ENCODE assay signal across 10 cellular contexts in the genomic region with DNA sequence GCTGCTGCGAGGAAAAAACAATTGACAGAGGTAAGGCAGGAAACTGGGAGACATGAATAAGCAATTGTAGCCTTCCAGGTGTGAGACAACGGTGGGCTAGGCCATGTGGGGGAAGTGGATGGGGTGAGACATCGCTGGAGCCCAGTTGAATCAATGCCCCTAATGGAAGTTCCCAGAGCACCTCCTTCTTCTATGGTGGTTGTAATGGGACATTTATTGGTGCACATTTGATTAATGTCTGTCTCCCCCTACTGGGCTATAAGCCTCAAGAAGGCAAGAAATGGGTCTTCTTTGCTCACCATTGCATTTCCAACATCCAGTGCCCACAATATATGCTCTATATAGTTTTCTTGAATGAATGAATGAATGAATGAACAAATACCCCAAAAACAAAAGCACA.
DNase-seq lines count a peak whose midpoint lies in the region; ATAC-seq, FAIRE-seq and TF ChIP-seq lines count a peak whose summit lies in the region.
"Had no signal": no experiment of that assay in that cellular context is flagged by ENCODE, and none has a peak within 500 bp of the region (broad histone marks: within the 10 kb centered on the region; RNA-seq: fewer than 3 reads in every experiment).

No MANE protein-coding gene starts in this region.

- no peak overlapping the region for H3K27ac ChIP-seq in tibial artery

- FAIRE-seq in GM18507 (lab: Jason Lieb, UNC): peak; percentile 12
- FAIRE-seq: G401.6 had no signal

- H3K4me1 ChIP-seq in tibial artery: no peaks in the 10 kb centered on the region

- intact Hi-C loops in tibial artery (cut with DNase I; ENCODE audit: low total_unique reads): no loop called here

- peaks cover 0 to 37% of the 10 kb centered on the region in 2 donors for H3K27me3 ChIP-seq in tibial artery

- DNase-seq in AG08395 (ENCODE audit: low spot score) (peak; percentile 12), GM18507 (ENCODE audit: extremely low spot score, insufficient read length, low read depth) (no peak), NOMO-1 treated with dmso at 0.1 percent for 144 hours (lab: John Stamatoyannopoulos, UW; ENCODE audit: unreplicated experiment) (peak; percentile 21), fibroblast of mammary gland (ENCODE audit: low read depth) (peak; percentile 24), tibial artery (no peak), GM03348 (ENCODE audit: low spot score) (no peak)

- TF ChIP-seq CTCF in fibroblast of mammary gland (conservative IDR thresholded peaks at IDR 0.05; ENCODE audit: control insufficient read depth, insufficient read depth, low read depth, low read length) (peak; percentile 34), tibial artery (IDR thresholded peaks at IDR 0.05) (peak in 1 of 2 experiments; percentile 8)

- H3K4me3 ChIP-seq in fibroblast of mammary gland (ENCODE audit: control insufficient read depth, low read depth, low read length) (no peak overlapping the region), tibial artery (no peak overlapping the region)

- ATAC-seq in HG03135 (IDR thresholded peaks at IDR 0.05; ENCODE audit: unreplicated experiment) (no peak), GM21529 (IDR thresholded peaks at IDR 0.05; ENCODE audit: unreplicated experiment) (no peak)
- ATAC-seq: activated CD4-positive, CD25-positive, alpha-beta regulatory T cell treated with anti-CD3 and anti-CD28 coated beads, Interleukin-2, amount 50 U/mL, for 24 hours had no signal

- no peaks in the 10 kb centered on the region for H3K36me3 ChIP-seq in tibial artery

- H3K9me3 ChIP-seq in tibial artery: no peaks in the 10 kb centered on the region

Comparison
In these comparisons a context has a peak if more than half of its experiments do, and no peak if none do; other contexts are left out.
1. DNase-seq: peak in AG08395 (single experiment), NOMO-1 treated with dmso at 0.1 percent for 144 hours (single experiment) and fibroblast of mammary gland (single experiment); none in GM18507 (single experiment), tibial artery (0 of 2) and GM03348 (single experiment).